In genomic region chr19:2056810-2057192, GRCh38 we compare ENCODE assay signal across 9 cellular contexts. TPM values are rescaled to one million over a fixed set of nuclear protein-coding genes. Genes with fewer than 3 reads are reported as not detected.
DNase-seq lines count a peak whose midpoint lies in the region; ATAC-seq and TF ChIP-seq lines count a peak whose summit lies in the region.
"Had no signal": no experiment of that assay in that cellular context is flagged by ENCODE, and none has a peak within 500 bp of the region (broad histone marks: within the 10 kb centered on the region; RNA-seq: fewer than 3 reads in every experiment).

No MANE protein-coding gene starts in this region.

- peak overlapping the region; percentile 71 to 85 for H3K4me3 Mint-ChIP-seq in stimulated activated naive CD8-positive, alpha-beta T cell treated with anti-CD3 and anti-CD28 coated beads, Interleukin-15, amount 100 ng/mL, for 72 hours
- H3K4me3 Mint-ChIP-seq in central memory CD8-positive, alpha-beta T cell = peak overlapping the region; percentile 54
- no peak overlapping the region for H3K4me3 Mint-ChIP-seq in neural progenitor cell

- H3K27me3 ChIP-seq in neural progenitor cell = no peaks in the 10 kb centered on the region

- POLR2A ChIA-PET in HEK293T (lab: Yijun Ruan, JAX) = no interaction called here

- H4K20me1 ChIP-seq in neural progenitor cell (ENCODE audit: low read depth) = no peaks in the 10 kb centered on the region

- H3K79me2 ChIP-seq in neural progenitor cell (ENCODE audit: low read depth) = no peaks in the 10 kb centered on the region

- no peaks in the 10 kb centered on the region for H3K9me3 ChIP-seq in neural progenitor cell (ENCODE audit: low read depth)

- peaks cover 16% of the 10 kb centered on the region for H3K36me3 Mint-ChIP-seq in central memory CD8-positive, alpha-beta T cell (ENCODE audit: insufficient read depth)
- no peaks in the 10 kb centered on the region for H3K36me3 Mint-ChIP-seq in neural progenitor cell

- no peak overlapping the region for H2AFZ ChIP-seq in neural progenitor cell (replicated peaks)

- H3K27ac Mint-ChIP-seq in stimulated activated naive CD8-positive, alpha-beta T cell treated with anti-CD3 and anti-CD28 coated beads, Interleukin-15, amount 100 ng/mL, for 72 hours = peak overlapping the region; percentile 89 to 97
- peak overlapping the region; percentile 80 for H3K27ac Mint-ChIP-seq in central memory CD8-positive, alpha-beta T cell (ENCODE audit: low read depth)
- H3K27ac Mint-ChIP-seq in neural progenitor cell = peak overlapping the region; percentile 42

- H3K4me1 ChIP-seq in neural progenitor cell = peaks cover 25% of the 10 kb centered on the region

- H3K27me3 Mint-ChIP-seq in stimulated activated naive CD8-positive, alpha-beta T cell treated with anti-CD3 and anti-CD28 coated beads, Interleukin-15, amount 100 ng/mL, for 72 hours = no peaks in the 10 kb centered on the region
- no peaks in the 10 kb centered on the region for H3K27me3 Mint-ChIP-seq in central memory CD8-positive, alpha-beta T cell
- H3K27me3 Mint-ChIP-seq in neural progenitor cell (ENCODE audit: insufficient read depth, low read depth) = peaks cover 6% of the 10 kb centered on the region

- no peaks in the 10 kb centered on the region for H3K9me3 Mint-ChIP-seq in stimulated activated naive CD8-positive, alpha-beta T cell treated with anti-CD3 and anti-CD28 coated beads, Interleukin-15, amount 100 ng/mL, for 72 hours
- H3K9me3 Mint-ChIP-seq in central memory CD8-positive, alpha-beta T cell = no peaks in the 10 kb centered on the region
- no peaks in the 10 kb centered on the region for H3K9me3 Mint-ChIP-seq in neural progenitor cell

- no peak overlapping the region for H3K9ac ChIP-seq in neural progenitor cell

- H3K27ac ChIP-seq in neural progenitor cell = no peak overlapping the region

- H3K36me3 ChIP-seq in neural progenitor cell = no peaks in the 10 kb centered on the region

- H3K4me1 Mint-ChIP-seq in stimulated activated naive CD8-positive, alpha-beta T cell treated with anti-CD3 and anti-CD28 coated beads, Interleukin-15, amount 100 ng/mL, for 72 hours = peaks cover 90% of the 10 kb centered on the region
- peaks cover 35% of the 10 kb centered on the region for H3K4me1 Mint-ChIP-seq in central memory CD8-positive, alpha-beta T cell
- H3K4me1 Mint-ChIP-seq in neural progenitor cell = peaks cover 38% of the 10 kb centered on the region

- no peak overlapping the region for H3K4me3 ChIP-seq in neural progenitor cell

- H3F3A ChIP-seq in neural progenitor cell (ENCODE audit: low read depth) = peaks cover 36% of the 10 kb centered on the region

- CTCF ChIA-PET in HEK293T (lab: Yijun Ruan, JAX) = interaction anchor here (0.6 kb wide), 1 partner anchor 13 kb away, joined by 3 read pairs; no protein-coding TSS in a partner anchor

- DNase-seq in stimulated activated naive CD8-positive, alpha-beta T cell treated with anti-CD3 and anti-CD28 coated beads, Interleukin-15, amount 100 ng/mL, for 72 hours = no peak
- DNase-seq in stimulated activated naive CD8-positive, alpha-beta T cell treated with anti-CD3 and anti-CD28 coated beads, Interleukin-15, Interleukin-2, amounts not matched to agents 100 U/mL and 50 U/mL, for 24 hours = no peak
- DNase-seq in central memory CD8-positive, alpha-beta T cell (ENCODE audit: low spot score in 2 of 2) = no peak
- no peak for DNase-seq in neural progenitor cell (ENCODE audit: low spot score)
- DNase-seq in NCI-H1092 treated with DMSO at 0.1 percent for 48 hours (lab: John Stamatoyannopoulos, UW) = no peak
- DNase-seq in inferior parietal cortex (ENCODE audit: extremely low spot score) = no peak
- DNase-seq in HEK293T (ENCODE audit: extremely low spot score) = no peak
- no peak for DNase-seq in SK-N-DZ (ENCODE audit: low spot score)
- DNase-seq: NCI-H82 had no signal

- no peak overlapping the region for H3K4me2 ChIP-seq in neural progenitor cell

- TF ChIP-seq CTCF in neural progenitor cell (IDR thresholded peaks at IDR 0.05) = no peak

- ATAC-seq in stimulated activated naive CD8-positive, alpha-beta T cell treated with anti-CD3 and anti-CD28 coated beads, Interleukin-15, amount 100 ng/mL, for 72 hours = no peak
- no peak for ATAC-seq in stimulated activated naive CD8-positive, alpha-beta T cell treated with anti-CD3 and anti-CD28 coated beads, Interleukin-15, Interleukin-2, amounts not matched to agents 100 U/mL and 50 U/mL, for 24 hours
- no peak for ATAC-seq in central memory CD8-positive, alpha-beta T cell (replicated peaks; ENCODE audit: extremely low read depth, poor library complexity, severe bottlenecking)

TF ChIP-seq in HEK293T, 16 proteins besides CTCF, POLR2A, EP300 and RAD21:
- no peak for TF ChIP-seq LEF1 (IDR thresholded peaks at IDR 0.05; ENCODE audit: borderline replicate concordance)
- no peak for TF ChIP-seq SUZ12 (IDR thresholded peaks at IDR 0.05)
- no peak for TF ChIP-seq HDGF (IDR thresholded peaks at IDR 0.05; ENCODE audit: borderline replicate concordance)
- TF ChIP-seq, protein P1, sequence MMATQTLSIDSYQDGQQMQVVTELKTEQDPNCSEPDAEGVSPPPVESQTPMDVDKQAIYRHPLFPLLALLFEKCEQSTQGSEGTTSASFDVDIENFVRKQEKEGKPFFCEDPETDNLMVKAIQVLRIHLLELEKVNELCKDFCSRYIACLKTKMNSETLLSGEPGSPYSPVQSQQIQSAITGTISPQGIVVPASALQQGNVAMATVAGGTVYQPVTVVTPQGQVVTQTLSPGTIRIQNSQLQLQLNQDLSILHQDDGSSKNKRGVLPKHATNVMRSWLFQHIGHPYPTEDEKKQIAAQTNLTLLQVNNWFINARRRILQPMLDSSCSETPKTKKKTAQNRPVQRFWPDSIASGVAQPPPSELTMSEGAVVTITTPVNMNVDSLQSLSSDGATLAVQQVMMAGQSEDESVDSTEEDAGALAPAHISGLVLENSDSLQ (IDR thresholded peaks at IDR 0.05) = no peak
- no peak for TF ChIP-seq FOXM1 (IDR thresholded peaks at IDR 0.05; ENCODE audit: borderline replicate concordance)
- TF ChIP-seq FOXK2 (IDR thresholded peaks at IDR 0.05) = no peak
- no peak for TF ChIP-seq ZNF384 (IDR thresholded peaks at IDR 0.05)
- TF ChIP-seq ELF4 (IDR thresholded peaks at IDR 0.05) = no peak
- TF ChIP-seq CTBP1 (IDR thresholded peaks at IDR 0.05; ENCODE audit: borderline replicate concordance) = no peak
- TF ChIP-seq NFRKB (IDR thresholded peaks at IDR 0.05) = no peak
- TF ChIP-seq ARNT (IDR thresholded peaks at IDR 0.05) = no peak
- TF ChIP-seq SP1 (IDR thresholded peaks at IDR 0.05) = no peak

RNA-seq across cellular contexts. Expression of gene MKNK2, which starts 5.8 kb away (rescaled TPM):
- total RNA-seq in neural progenitor cell (ENCODE audit: low replicate concordance) = 46.0 and 106 TPM in 2 replicates
- 43.2 and 44.6 TPM in 2 replicates for polyA plus RNA-seq in SK-N-DZ (2014; cell fraction: cytosol; rRNA removed)
- 59.1 and 76.4 TPM in 2 replicates for polyA plus RNA-seq in SK-N-DZ (2014; cell fraction: nucleus; rRNA removed)

RNA-seq across cellular contexts. Expression of gene MOB3A, which starts 39.3 kb away (rescaled TPM):
- total RNA-seq in neural progenitor cell (ENCODE audit: low replicate concordance) = 6.0 and 15.9 TPM in 2 replicates
- 7.2 and 8.4 TPM in 2 replicates for polyA plus RNA-seq in SK-N-DZ (2014; cell fraction: cytosol; rRNA removed)
- polyA plus RNA-seq in SK-N-DZ (2014; cell fraction: nucleus; rRNA removed) = 3.4 and 4.2 TPM in 2 replicates

RNA-seq across cellular contexts. Expression of gene IZUMO4, which starts 39.9 kb away (rescaled TPM):
- total RNA-seq in neural progenitor cell (ENCODE audit: low replicate concordance) = 3.7 TPM in 1 of 2 replicates, not detected in the other
- polyA plus RNA-seq in SK-N-DZ (2014; cell fraction: cytosol; rRNA removed) = 0.27 and 1.7 TPM in 2 replicates
- 6.8 and 9.5 TPM in 2 replicates for polyA plus RNA-seq in SK-N-DZ (2014; cell fraction: nucleus; rRNA removed)

RNA-seq across cellular contexts. Expression of gene BTBD2, which starts 41.3 kb away (rescaled TPM):
- 48.8 and 148 TPM in 2 replicates for total RNA-seq in neural progenitor cell (ENCODE audit: low replicate concordance)
- 94.2 and 137 TPM in 2 replicates for polyA plus RNA-seq in SK-N-DZ (2014; cell fraction: cytosol; rRNA removed)
- polyA plus RNA-seq in SK-N-DZ (2014; cell fraction: nucleus; rRNA removed) = 74.0 and 88.6 TPM in 2 replicates

Comparison
In these comparisons a context has a peak if more than half of its experiments do, and no peak if none do; other contexts are left out.
1. H3K27ac Mint-ChIP-seq: peak in every context shown above with its lines; median percentile 93 in stimulated activated naive CD8-positive, alpha-beta T cell treated with anti-CD3 and anti-CD28 coated beads, Interleukin-15, amount 100 ng/mL, for 72 hours; 80 in central memory CD8-positive, alpha-beta T cell; 42 in neural progenitor cell.